ENCODE assay signal across 9 cellular contexts in the genomic region with DNA sequence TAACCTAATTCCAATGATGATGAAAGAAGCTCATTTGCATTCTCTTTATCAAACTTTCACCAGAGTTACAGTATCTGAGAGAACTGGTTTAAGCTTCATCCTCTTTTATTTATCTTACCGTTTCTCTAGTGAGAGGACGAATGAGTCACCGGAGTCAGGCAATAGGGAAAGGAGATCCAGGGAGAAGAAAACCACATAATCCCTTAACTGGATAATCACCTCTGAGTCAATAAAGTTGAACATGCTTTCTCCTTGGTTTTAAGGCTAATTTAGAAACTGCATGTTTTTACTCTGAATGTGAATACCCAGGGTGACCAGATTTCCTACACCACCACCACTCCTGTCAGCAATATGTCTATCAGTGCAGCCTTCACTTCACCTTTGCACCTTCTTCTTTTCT.
DNase-seq lines count a peak whose midpoint lies in the region; ATAC-seq and TF ChIP-seq lines count a peak whose summit lies in the region.
"Had no signal": no experiment of that assay in that cellular context is flagged by ENCODE, and none has a peak within 500 bp of the region (broad histone marks: within the 10 kb centered on the region; RNA-seq: fewer than 3 reads in every experiment).

No MANE protein-coding gene starts in this region.

- H3K4me1 ChIP-seq in trophoblast cell (ENCODE audit: control insufficient read depth in 1 of 2, insufficient read depth in 2 of 2, low read length in 2 of 2), result no peaks in the 10 kb centered on the region

- H3K9me3 ChIP-seq in trophoblast cell (ENCODE audit: insufficient read depth, low read depth, low read length), result no peaks in the 10 kb centered on the region

- no peak overlapping the region for H2AFZ ChIP-seq in trophoblast cell (ENCODE audit: insufficient read depth, low read length, poor library complexity)

- ATAC-seq in HG03354 (IDR thresholded peaks at IDR 0.05; ENCODE audit: poor library complexity, severe bottlenecking, unreplicated experiment) (no peak), HG02759 (IDR thresholded peaks at IDR 0.05; ENCODE audit: unreplicated experiment) (no peak)
- ATAC-seq: activated CD4-positive, alpha-beta T cell treated with anti-CD3 and anti-CD28 coated beads for 36 hours had no signal

- H3K4me3 ChIP-seq in AG09309 (ENCODE audit: control insufficient read depth, low read depth, low read length), result no peak overlapping the region
- no peak overlapping the region for H3K4me3 ChIP-seq in kidney epithelial cell (ENCODE audit: low read depth, low read length)
- no peak overlapping the region for H3K4me3 ChIP-seq in trophoblast cell (ENCODE audit: low read depth, low read length)

- H3K4ac ChIP-seq in trophoblast cell (ENCODE audit: low read depth, low read length), result no peak overlapping the region

- no peak overlapping the region for H2AK5ac ChIP-seq in trophoblast cell (ENCODE audit: low read length)

- no peak overlapping the region for H4K91ac ChIP-seq in trophoblast cell (ENCODE audit: low read depth, low read length)

- WGBS in trophoblast cell (ENCODE audit: extremely low coverage, insufficient coverage, insufficient read length), result no CpG with 5 or more reads among the region's 3 CpGs

- H2BK5ac ChIP-seq in trophoblast cell (ENCODE audit: low read depth, low read length, poor library complexity), result no peak overlapping the region

- H3K18ac ChIP-seq in trophoblast cell (ENCODE audit: low read length), result no peak overlapping the region

- H3K23ac ChIP-seq in trophoblast cell (ENCODE audit: low read length), result no peak overlapping the region

- no peaks in the 10 kb centered on the region for H3K27me3 ChIP-seq in kidney epithelial cell (ENCODE audit: control insufficient read depth, insufficient read depth, low read length)
- H3K27me3 ChIP-seq in trophoblast cell (ENCODE audit: insufficient read depth, low read length), result no peaks in the 10 kb centered on the region

- peak; percentile 93 for DNase-seq in AG09309 (ENCODE audit: low read depth)
- DNase-seq in HT1080 (ENCODE audit: low read depth), result peak; percentile 94
- peak; percentile 67 for DNase-seq in amniotic stem cell (lab: John Stamatoyannopoulos, UW)
- DNase-seq in kidney epithelial cell (ENCODE audit: low read depth), result peak; percentile 66
- DNase-seq in UCSD-AML1 (lab: John Stamatoyannopoulos, UW; ENCODE audit: unreplicated experiment), result no peak
- no peak for DNase-seq in trophoblast cell
- DNase-seq: activated CD4-positive, alpha-beta T cell treated with anti-CD3 and anti-CD28 coated beads for 36 hours had no signal

- no peak overlapping the region for H3K14ac ChIP-seq in trophoblast cell (ENCODE audit: low read length)

- H4K8ac ChIP-seq in trophoblast cell (ENCODE audit: low read depth, low read length), result no peak overlapping the region

- H2BK120ac ChIP-seq in trophoblast cell (ENCODE audit: insufficient read depth, low read length, poor library complexity), result no peak overlapping the region

- TF ChIP-seq CTCF in AG09309 (IDR thresholded peaks at IDR 0.05; ENCODE audit: control insufficient read depth, insufficient read depth, low read depth, low read length, missing control alignments), result no peak
- no peak for TF ChIP-seq CTCF in kidney epithelial cell (IDR thresholded peaks at IDR 0.05; ENCODE audit: insufficient read depth, low read length, poor library complexity, severe bottlenecking)

- no peak overlapping the region for H2BK12ac ChIP-seq in trophoblast cell (ENCODE audit: low read length)

- H3K79me2 ChIP-seq in trophoblast cell (ENCODE audit: control insufficient read depth, insufficient read depth, low read length, poor library complexity), result no peaks in the 10 kb centered on the region

- H3K79me1 ChIP-seq in trophoblast cell (ENCODE audit: low read length), result no peaks in the 10 kb centered on the region

- H3K9ac ChIP-seq in trophoblast cell (ENCODE audit: low read length), result no peak overlapping the region

- H3K36me3 ChIP-seq in kidney epithelial cell (ENCODE audit: control insufficient read depth, insufficient read depth, low read length) (no peaks in the 10 kb centered on the region), trophoblast cell (ENCODE audit: control insufficient read depth in 1 of 2, insufficient read depth in 2 of 2, low read length in 2 of 2) (no peaks in the 10 kb centered on the region)

- H3K4me2 ChIP-seq in trophoblast cell (ENCODE audit: low read length), result no peak overlapping the region

- H3K27ac ChIP-seq in trophoblast cell (ENCODE audit: low read depth, low read length), result no peak overlapping the region

- no peak overlapping the region for H4K12ac ChIP-seq in trophoblast cell (ENCODE audit: low read depth, low read length)

Comparison
In these comparisons a context has a peak if more than half of its experiments do, and no peak if none do; other contexts are left out.
1. DNase-seq: peak in AG09309 (single experiment), HT1080 (single experiment), amniotic stem cell (single experiment) and kidney epithelial cell (single experiment); none in UCSD-AML1 (single experiment) and trophoblast cell (0 of 2).